12 cellular contexts compared by ENCODE assay signal in the genomic region with DNA sequence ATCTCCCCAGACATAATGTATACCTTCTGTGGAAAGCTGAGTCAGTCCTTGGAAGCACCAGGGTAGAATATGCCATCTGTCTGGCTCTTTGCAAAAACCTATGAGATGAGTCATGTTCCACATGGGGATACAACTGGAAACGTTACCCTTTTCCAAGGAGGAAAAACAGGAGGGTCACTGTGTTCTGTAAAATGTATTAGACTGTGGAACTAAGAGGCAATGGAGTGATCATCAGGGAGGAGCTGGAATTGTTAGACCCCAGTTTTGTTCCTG. TPM values are rescaled to one million over a fixed set of nuclear protein-coding genes. Genes with fewer than 3 reads are reported as not detected.
DNase-seq lines count a peak whose midpoint lies in the region; ATAC-seq and TF ChIP-seq lines count a peak whose summit lies in the region.
"Had no signal": no experiment of that assay in that cellular context is flagged by ENCODE, and none has a peak within 500 bp of the region (broad histone marks: within the 10 kb centered on the region; RNA-seq: fewer than 3 reads in every experiment).

No MANE protein-coding gene starts in this region.

- H3K36me3 ChIP-seq in BLaER1 (peaks cover 100% of the 10 kb centered on the region), OCI-LY3 (replicated peaks; ENCODE audit: low read depth, low read length) (peaks cover 83% of the 10 kb centered on the region), osteoblast (ENCODE audit: insufficient read depth, low read length) (peaks cover 91% of the 10 kb centered on the region)

- no peak for ATAC-seq in GM18867 (IDR thresholded peaks at IDR 0.05; ENCODE audit: unreplicated experiment)
- ATAC-seq: T-cell had no signal

- H3K4me1 ChIP-seq in BLaER1 = peaks cover 12% of the 10 kb centered on the region
- H3K4me1 ChIP-seq in OCI-LY3 (ENCODE audit: low read length) = peaks cover 18% of the 10 kb centered on the region
- peaks cover 17% of the 10 kb centered on the region for H3K4me1 ChIP-seq in osteoblast (ENCODE audit: insufficient read depth, low read length)

- peaks cover 6% of the 10 kb centered on the region for H3K79me2 ChIP-seq in OCI-LY3 (ENCODE audit: low read length)
- H3K79me2 ChIP-seq in osteoblast (ENCODE audit: insufficient read depth, low read length) = peaks cover 31% of the 10 kb centered on the region

- H3K4me3 ChIP-seq in BLaER1 (no peak overlapping the region), OCI-LY3 (ENCODE audit: low read length) (no peak overlapping the region), osteoblast (ENCODE audit: insufficient read depth, low read length) (no peak overlapping the region)

- H2AFZ ChIP-seq in OCI-LY3 (ENCODE audit: low read depth, low read length) (no peak overlapping the region), osteoblast (ENCODE audit: low read length) (no peak overlapping the region)

- peak; percentile 66 for DNase-seq in dermis blood vessel endothelial cell
- peak; percentile 86 for DNase-seq in osteoblast (ENCODE audit: insufficient read length, low spot score, missing footprints)
- no peak for DNase-seq in activated CD4-positive, CD25-positive, alpha-beta regulatory T cell (lab: John Stamatoyannopoulos, UW)
- DNase-seq in GDM1 (lab: John Stamatoyannopoulos, UW) = no peak
- no peak for DNase-seq in SW480 (ENCODE audit: low spot score)
- DNase-seq: activated CD8-positive, alpha-beta memory T cell treated with anti-CD3 and anti-CD28 coated beads, Interleukin-2, amount 50 U/mL, for 4 hours; DMS79; nucleus accumbens; T-cell had no signal

- H4K20me1 ChIP-seq in BLaER1 (peaks cover 8% of the 10 kb centered on the region; the same call in 1 of the 2 replicates), OCI-LY3 (ENCODE audit: insufficient read depth, low read length) (peaks cover 14% of the 10 kb centered on the region), osteoblast (ENCODE audit: insufficient read depth, low read length) (peaks cover 6% of the 10 kb centered on the region)

- H3K27ac ChIP-seq in BLaER1 (peak overlapping the region; percentile 26; the same call in 1 of the 2 replicates), OCI-LY3 (ENCODE audit: low read length) (peak overlapping the region; percentile 54), osteoblast (ENCODE audit: low read depth, low read length) (peak overlapping the region; percentile 42)

- no peaks in the 10 kb centered on the region for H3K27me3 ChIP-seq in BLaER1
- no peaks in the 10 kb centered on the region for H3K27me3 ChIP-seq in OCI-LY3 (ENCODE audit: low read depth, low read length)
- no peaks in the 10 kb centered on the region for H3K27me3 ChIP-seq in osteoblast (ENCODE audit: insufficient read depth, low read length)

- H3K9me3 ChIP-seq in BLaER1 = no peaks in the 10 kb centered on the region
- H3K9me3 ChIP-seq in OCI-LY3 (ENCODE audit: insufficient read depth, low read length) = no peaks in the 10 kb centered on the region
- no peaks in the 10 kb centered on the region for H3K9me3 ChIP-seq in osteoblast (ENCODE audit: low read depth, low read length)

- no peak for TF ChIP-seq CTCF in OCI-LY3 (IDR thresholded peaks at IDR 0.05; ENCODE audit: low read depth, low read length)
- no peak for TF ChIP-seq CTCF in osteoblast (IDR thresholded peaks at IDR 0.05; ENCODE audit: extremely low read depth, low read depth, low read length)

- no peak overlapping the region for H3K9ac ChIP-seq in BLaER1
- H3K9ac ChIP-seq in OCI-LY3 (ENCODE audit: low read length) = no peak overlapping the region

- H3K4me2 ChIP-seq in BLaER1 = no peak overlapping the region
- no peak overlapping the region for H3K4me2 ChIP-seq in OCI-LY3 (ENCODE audit: low read length)
- peak overlapping the region; percentile 35 for H3K4me2 ChIP-seq in osteoblast (ENCODE audit: insufficient read depth, low read length)

RNA-seq across cellular contexts. Expression of a gene that starts 16.1 kb away (rescaled TPM):
- total RNA-seq in dermis blood vessel endothelial cell = 231 and 242 TPM in 2 replicates
- 140 and 150 TPM in 2 replicates for total RNA-seq in osteoblast

RNA-seq across cellular contexts. Expression of a gene that starts 40.1 kb away (rescaled TPM):
- total RNA-seq in dermis blood vessel endothelial cell (44.4 and 57.6 TPM in 2 replicates), osteoblast (64.5 and 67.7 TPM in 2 replicates)

RNA-seq across cellular contexts. Expression of a gene that starts 43.7 kb away (rescaled TPM):
- total RNA-seq in dermis blood vessel endothelial cell = 12.6 and 16.6 TPM in 2 replicates
- total RNA-seq in osteoblast = 15.9 and 16.5 TPM in 2 replicates

RNA-seq across cellular contexts. Expression of a gene that starts 48.4 kb away (rescaled TPM):
- total RNA-seq in dermis blood vessel endothelial cell (46.8 and 64.3 TPM in 2 replicates), osteoblast (34.7 and 35.1 TPM in 2 replicates)

Comparison
In these comparisons a context has a peak if more than half of its experiments do, and no peak if none do; other contexts are left out.
1. DNase-seq: peak in dermis blood vessel endothelial cell (single experiment) and osteoblast (single experiment); none in activated CD4-positive, CD25-positive, alpha-beta regulatory T cell (0 of 4), GDM1 (single experiment) and SW480 (single experiment).
2. Peak in every context shown above with its lines, with median percentiles within 50 percentile points of each other: H3K27ac ChIP-seq.